Comparison of ENCODE assay signal across 1 cellular context in the genomic region with DNA sequence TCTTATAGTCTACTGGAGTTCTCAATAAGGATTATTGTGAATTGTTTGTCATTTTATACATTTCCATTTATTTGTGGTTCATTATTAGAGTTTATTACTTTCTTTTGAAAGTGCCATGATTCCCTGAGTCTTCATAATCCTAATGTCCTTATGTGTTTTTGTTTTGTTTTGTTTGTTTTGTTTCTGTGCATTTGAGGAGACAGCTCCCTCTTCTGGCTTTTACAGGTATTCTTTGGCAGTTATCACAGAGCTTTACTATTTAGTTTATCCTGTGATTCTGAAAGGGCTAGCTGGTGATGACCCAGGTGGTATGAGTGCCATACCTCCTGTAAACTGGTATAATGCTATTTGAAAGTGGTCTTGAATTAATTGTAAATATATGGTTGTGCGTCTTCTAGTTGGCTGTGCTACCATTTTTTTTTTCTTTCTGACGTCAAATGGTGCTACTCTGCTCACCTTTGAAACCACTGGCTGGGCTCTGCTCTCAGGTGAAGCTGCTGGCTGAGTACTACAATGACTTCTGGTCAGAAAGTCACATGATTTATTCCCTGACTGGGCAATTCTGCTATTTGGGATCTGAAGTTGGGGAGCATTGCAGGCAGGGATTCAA.
TF ChIP-seq lines count a peak whose summit lies in the region.

No MANE protein-coding gene starts in this region.

TF ChIP-seq in GM23338, 12 proteins besides CTCF, POLR2A, EP300 and RAD21 (continued from another document):
- TF ChIP-seq CREB1 (CRISPR knock-in tag; IDR thresholded peaks at IDR 0.05; ENCODE audit: low read depth) (no peak), EZH2phosphoT487 (IDR thresholded peaks at IDR 0.05; ENCODE audit: unreplicated experiment) (no peak), STAT1 (IDR thresholded peaks at IDR 0.05; ENCODE audit: unreplicated experiment) (no peak), ZNF331 (CRISPR knock-in tag; IDR thresholded peaks at IDR 0.05; ENCODE audit: low read depth) (no peak), ZNF114 (CRISPR knock-in tag; IDR thresholded peaks at IDR 0.05) (no peak), NANOG (IDR thresholded peaks at IDR 0.05; ENCODE audit: borderline replicate concordance) (no peak)
